Comparison of ENCODE assay signal across 8 cellular contexts in the genomic region with DNA sequence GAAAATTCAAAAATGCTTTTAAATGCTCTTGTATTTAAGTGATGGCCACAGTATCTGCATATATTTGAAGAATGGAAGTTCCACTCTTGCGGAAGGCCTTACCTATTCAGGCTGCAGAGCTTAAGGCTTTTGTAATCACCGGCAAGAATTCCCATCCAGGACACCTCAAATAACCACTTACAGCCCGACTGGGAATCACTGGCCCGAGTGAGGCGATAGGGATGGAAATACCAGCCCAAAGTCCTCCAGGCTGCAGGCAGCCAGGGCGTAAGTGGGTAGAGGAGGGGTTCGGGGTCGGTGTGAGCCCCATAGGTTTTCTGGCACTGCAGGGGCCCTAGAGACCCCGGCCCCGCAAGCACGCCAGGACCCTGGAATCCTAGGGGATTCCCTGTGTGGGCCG. TPM values are rescaled to one million over a fixed set of nuclear protein-coding genes. Genes with fewer than 3 reads are reported as not detected.
DNase-seq lines count a peak whose midpoint lies in the region; ATAC-seq, FAIRE-seq and TF ChIP-seq lines count a peak whose summit lies in the region.

No MANE protein-coding gene starts in this region.

- peak; percentile 9 for ATAC-seq in HG03565 (IDR thresholded peaks at IDR 0.05; ENCODE audit: unreplicated experiment)
- ATAC-seq in central memory CD8-positive, alpha-beta T cell (replicated peaks; ENCODE audit: extremely low read depth, poor library complexity, severe bottlenecking): no peak

- no peak for DNase-seq in central memory CD8-positive, alpha-beta T cell (ENCODE audit: low spot score in 2 of 2)
- DNase-seq in NCI-H146 treated with DMSO at 0.1 percent for 48 hours (lab: John Stamatoyannopoulos, UW; ENCODE audit: unreplicated experiment) (no peak), GM19240 (ENCODE audit: insufficient read length, low spot score) (no peak), GM12891 (ENCODE audit: insufficient read length, low spot score) (no peak)
- DNase-seq in stimulated activated CD4-positive, alpha-beta T cell treated with anti-CD3 and anti-CD28 coated beads, Interleukin-4, amount 100 ng/mL, for 4 hours: no peak

- H3K9ac ChIP-seq in ES-I3 (ENCODE audit: low read depth, low read length) (peak overlapping the region; percentile 66), mucosa of stomach (ENCODE audit: low read length) (peak overlapping the region; percentile 58)

- H3K36me3 ChIP-seq in ES-I3 (ENCODE audit: insufficient read depth, low read length): no peaks in the 10 kb centered on the region
- no peaks in the 10 kb centered on the region for H3K36me3 ChIP-seq in mucosa of stomach (ENCODE audit: control insufficient read depth, insufficient read depth, low read length)

- H3K4me3 ChIP-seq in mucosa of stomach (ENCODE audit: low read length): peak overlapping the region; percentile 32

- no peak for FAIRE-seq in GM12891 (lab: Jason Lieb, UNC)

- H3K4me1 ChIP-seq in ES-I3 (ENCODE audit: insufficient read depth, low read length) (0 out of 2 replicates have a peak, but pooled peaks cover 6% of the 10 kb centered on the region), mucosa of stomach (ENCODE audit: control insufficient read depth, insufficient read depth, low read length) (peaks cover 26% of the 10 kb centered on the region)

- peak overlapping the region; percentile 95 for H3K27ac Mint-ChIP-seq in central memory CD8-positive, alpha-beta T cell (ENCODE audit: low read depth)

- H3K9me3 Mint-ChIP-seq in central memory CD8-positive, alpha-beta T cell: no peaks in the 10 kb centered on the region

- no peak for TF ChIP-seq POLR2A in GM12891 (IDR thresholded peaks at IDR 0.05; ENCODE audit: low read depth, low read length)

- peak overlapping the region; percentile 90 for H3K4me3 Mint-ChIP-seq in central memory CD8-positive, alpha-beta T cell

- H3K27me3 ChIP-seq in mucosa of stomach (ENCODE audit: control insufficient read depth, insufficient read depth, low read length): no peaks in the 10 kb centered on the region

- H3K9me3 ChIP-seq in ES-I3 (ENCODE audit: control insufficient read depth, insufficient read depth, low read length) (no peaks in the 10 kb centered on the region), mucosa of stomach (ENCODE audit: control insufficient read depth, low read length) (no peaks in the 10 kb centered on the region)

- peaks cover 9% of the 10 kb centered on the region for H3K36me3 Mint-ChIP-seq in central memory CD8-positive, alpha-beta T cell (ENCODE audit: insufficient read depth)

- no peaks in the 10 kb centered on the region for H3K27me3 Mint-ChIP-seq in central memory CD8-positive, alpha-beta T cell

- H3K4me1 Mint-ChIP-seq in central memory CD8-positive, alpha-beta T cell: peaks cover 68% of the 10 kb centered on the region

TF ChIP-seq in GM12891, 5 proteins besides CTCF, POLR2A, EP300 and RAD21:
- no peak for TF ChIP-seq TAF1 (IDR thresholded peaks at IDR 0.05; ENCODE audit: low read depth, low read length)
- no peak for TF ChIP-seq SPI1 (IDR thresholded peaks at IDR 0.05; ENCODE audit: low read depth, low read length)
- TF ChIP-seq POU2F2 (IDR thresholded peaks at IDR 0.05; ENCODE audit: low read depth, low read length): no peak
- TF ChIP-seq POLR2AphosphoS5 (IDR thresholded peaks at IDR 0.05; ENCODE audit: low read depth, low read length): no peak
- no peak for TF ChIP-seq PAX5 (IDR thresholded peaks at IDR 0.05; ENCODE audit: insufficient read depth, low read length, severe bottlenecking)
TF ChIP-seq in GM12891: peak in this region for 0.

RNA-seq across cellular contexts. Expression of gene CMTM7, which starts 9.5 kb away (rescaled TPM):
- polyA plus RNA-seq in GM12891 (2012; ENCODE audit: low read depth, missing spikeins): 8.0 TPM
